16 cellular contexts compared by ENCODE assay signal in genomic region chr22:43889366-43890253, GRCh38. TPM values are rescaled to one million over a fixed set of nuclear protein-coding genes. Genes with fewer than 3 reads are reported as not detected.
A peak's percentile ranks its signal among the peaks of the same experiment; 100 is the strongest.
DNase-seq lines count a peak whose midpoint lies in the region; ATAC-seq and TF ChIP-seq lines count a peak whose summit lies in the region.
"Had no signal": no experiment of that assay in that cellular context is flagged by ENCODE, and none has a peak within 500 bp of the region (broad histone marks: within the 10 kb centered on the region; RNA-seq: fewer than 3 reads in every experiment).

No MANE protein-coding gene starts in this region.

- no peak overlapping the region for H3K4me3 ChIP-seq in PC-3 (ENCODE audit: low read length)
- H3K4me3 ChIP-seq in endodermal cell (ENCODE audit: low read length), result no peak overlapping the region
- no peak overlapping the region for H3K4me3 ChIP-seq in osteoblast (ENCODE audit: insufficient read depth, low read length)

- POLR2A ChIA-PET in PC-3 (lab: Charles Lee; ENCODE audit: unreplicated experiment), result no interaction called here

- intact Hi-C loops in PC-3 (cut with micrococcal nuclease), result no loop called here

- H3K9me3 ChIP-seq in PC-3 (ENCODE audit: low read length) (no peaks in the 10 kb centered on the region), endodermal cell (ENCODE audit: control insufficient read depth, low read length) (no peaks in the 10 kb centered on the region), osteoblast (ENCODE audit: low read depth, low read length) (no peaks in the 10 kb centered on the region)

- H3K9me3 Mint-ChIP-seq in endodermal cell, result no peaks in the 10 kb centered on the region
- H3K9me3 Mint-ChIP-seq: activated CD8-positive, alpha-beta T cell treated with anti-CD3 and anti-CD28 coated beads for 36 hours; activated naive CD4-positive, alpha-beta T cell treated with anti-CD3 and anti-CD28 coated beads, Interleukin-2, amount 50 U/mL, for 24 hours had no signal

- CTCF ChIA-PET in PC-3 (lab: Charles Lee), result no interaction called here

- H3K36me3 Mint-ChIP-seq in endodermal cell (ENCODE audit: low read depth), result no peaks in the 10 kb centered on the region
- H3K36me3 Mint-ChIP-seq: activated naive CD4-positive, alpha-beta T cell treated with anti-CD3 and anti-CD28 coated beads, Interleukin-2, amount 50 U/mL, for 24 hours had no signal

- H3K27me3 ChIP-seq in PC-3 (ENCODE audit: low read length), result peaks cover 27% of the 10 kb centered on the region
- H3K27me3 ChIP-seq in endodermal cell (ENCODE audit: control insufficient read depth, insufficient read depth, low read length, poor library complexity, severe bottlenecking), result peaks cover 38% of the 10 kb centered on the region
- peaks cover 40% of the 10 kb centered on the region for H3K27me3 ChIP-seq in osteoblast (ENCODE audit: insufficient read depth, low read length)

- H4K20me1 ChIP-seq in PC-3 (ENCODE audit: low read length) (no peaks in the 10 kb centered on the region), osteoblast (ENCODE audit: insufficient read depth, low read length) (no peaks in the 10 kb centered on the region)

- no peaks in the 10 kb centered on the region for H3K4me1 Mint-ChIP-seq in endodermal cell
- H3K4me1 Mint-ChIP-seq: activated naive CD4-positive, alpha-beta T cell treated with anti-CD3 and anti-CD28 coated beads, Interleukin-2, amount 50 U/mL, for 24 hours had no signal

- no peak overlapping the region for H3K4me3 Mint-ChIP-seq in endodermal cell
- H3K4me3 Mint-ChIP-seq: activated CD8-positive, alpha-beta T cell treated with anti-CD3 and anti-CD28 coated beads for 36 hours; activated naive CD4-positive, alpha-beta T cell treated with anti-CD3 and anti-CD28 coated beads, Interleukin-2, amount 50 U/mL, for 24 hours had no signal

- no peaks in the 10 kb centered on the region for H3K9me2 ChIP-seq in PC-3 (replicated peaks; ENCODE audit: low read length)

- no peak overlapping the region for H3K9ac ChIP-seq in PC-3 (ENCODE audit: low read length)
- H3K9ac ChIP-seq in endodermal cell (ENCODE audit: extremely low read depth, low read length, poor library complexity, severe bottlenecking), result no peak overlapping the region

- H3K27ac Mint-ChIP-seq in endodermal cell, result no peak overlapping the region
- H3K27ac Mint-ChIP-seq: activated CD8-positive, alpha-beta T cell treated with anti-CD3 and anti-CD28 coated beads for 36 hours; activated naive CD4-positive, alpha-beta T cell treated with anti-CD3 and anti-CD28 coated beads, Interleukin-2, amount 50 U/mL, for 24 hours had no signal

- WGBS in endodermal cell (ENCODE audit: insufficient coverage in 1 of 2, insufficient read length in 1 of 2), 2 experiments, result 82 to 84% methylated on average over 9 to 16 of the region's 16 CpGs

- no peak for ATAC-seq in PC-3
- ATAC-seq: activated CD8-positive, alpha-beta T cell treated with anti-CD3 and anti-CD28 coated beads for 36 hours had no signal

- H3K79me2 ChIP-seq in PC-3 (ENCODE audit: low read length) (no peaks in the 10 kb centered on the region), osteoblast (ENCODE audit: insufficient read depth, low read length) (no peaks in the 10 kb centered on the region)

- no peak overlapping the region for H3K27ac ChIP-seq in PC-3 (ENCODE audit: low read length)
- H3K27ac ChIP-seq in endodermal cell (ENCODE audit: low read depth, low read length), result no peak overlapping the region
- no peak overlapping the region for H3K27ac ChIP-seq in osteoblast (ENCODE audit: low read depth, low read length)

- peaks cover 36% of the 10 kb centered on the region for H3K27me3 Mint-ChIP-seq in endodermal cell (ENCODE audit: insufficient read depth)

- no TSS peak for BruUV-seq in PC-3 (replicated peaks; lab: Mats Ljungman, UMichigan)

- H2AFZ ChIP-seq in PC-3 (ENCODE audit: low read length) (no peak overlapping the region), osteoblast (ENCODE audit: low read length) (no peak overlapping the region)

- TF ChIP-seq CTCF in PC-3 (conservative IDR thresholded peaks at IDR 0.05; ENCODE audit: low read depth, low read length) (peak; percentile 19; the same call in 1 of the 2 replicates), endodermal cell (conservative IDR thresholded peaks at IDR 0.05) (peak; percentile 52), osteoblast (IDR thresholded peaks at IDR 0.05; ENCODE audit: extremely low read depth, low read depth, low read length) (peak; percentile 33)

- no peaks in the 10 kb centered on the region for H3F3A ChIP-seq in PC-3 (ENCODE audit: low read length, unreplicated experiment)

- no peak overlapping the region for H3K4me2 ChIP-seq in PC-3 (ENCODE audit: low read length)
- H3K4me2 ChIP-seq in osteoblast (ENCODE audit: insufficient read depth, low read length), result no peak overlapping the region

- H3K36me3 ChIP-seq in PC-3 (ENCODE audit: low read depth, low read length) (no peaks in the 10 kb centered on the region), endodermal cell (ENCODE audit: control insufficient read depth, insufficient read depth, low read length) (no peaks in the 10 kb centered on the region), osteoblast (ENCODE audit: insufficient read depth, low read length) (no peaks in the 10 kb centered on the region)

- peak; percentile 58 for DNase-seq in ELR (ENCODE audit: low read depth)
- DNase-seq in PC-3, result peak; percentile 19
- peak; percentile 67 for DNase-seq in endodermal cell
- DNase-seq in osteoblast (ENCODE audit: insufficient read length, low spot score, missing footprints), result peak; percentile 87
- no peak for DNase-seq in NCI-H526 treated with DMSO at 0.1 percent for 48 hours (lab: John Stamatoyannopoulos, UW)
- DNase-seq in NCI-H748 treated with DMSO at 0.1 percent for 48 hours (lab: John Stamatoyannopoulos, UW), result no peak
- no peak for DNase-seq in T-helper 1 cell
- no peak for DNase-seq in stimulated activated CD8-positive, alpha-beta memory T cell treated with anti-CD3 and anti-CD28 coated beads, Interleukin-4, amount 100 ng/mL, for 48 hours
- DNase-seq: activated CD8-positive, alpha-beta T cell treated with anti-CD3 and anti-CD28 coated beads for 36 hours; DMS79; NCI-H1417 had no signal

- no peaks in the 10 kb centered on the region for H3K4me1 ChIP-seq in PC-3 (ENCODE audit: insufficient read depth, low read length)
- no peaks in the 10 kb centered on the region for H3K4me1 ChIP-seq in endodermal cell (ENCODE audit: control insufficient read depth, insufficient read depth, low read length)
- no peaks in the 10 kb centered on the region for H3K4me1 ChIP-seq in osteoblast (ENCODE audit: insufficient read depth, low read length)

RNA-seq across cellular contexts. Expression of gene PNPLA5, which starts 2.2 kb away (rescaled TPM):
- total RNA-seq in PC-3 (2014; rRNA removed) (not detected in 2 replicates), endodermal cell (under 1 TPM; 0.68 to 0.73 TPM), osteoblast (not detected in 2 replicates)
- 0.11 TPM for polyA plus RNA-seq in endodermal cell (2013, experiment 1 of 2)
- not detected for polyA plus RNA-seq in endodermal cell (2013, experiment 2 of 2)
- total RNA-seq: activated CD8-positive, alpha-beta T cell treated with anti-CD3 and anti-CD28 coated beads for 36 hours; dermis microvascular lymphatic vessel endothelial cell; mononuclear cell; subcutaneous adipose tissue; T-helper 1 cell treated with Interleukin-12 subunit alpha and Interleukin-12 subunit beta and Interleukin-4 antibody, amounts not matched to agents 30 ng/mL and 1 ng/mL, for 36 hours had no signal

RNA-seq across cellular contexts. Expression of gene SULT4A1, which starts 27.3 kb away (rescaled TPM):
- not detected in 2 replicates for total RNA-seq in PC-3 (2014; rRNA removed)
- 10 to 100 TPM; 11.4 to 12.7 TPM for total RNA-seq in endodermal cell
- polyA plus RNA-seq in endodermal cell (2013, experiment 1 of 2), result 15.4 TPM
- 13.5 TPM for polyA plus RNA-seq in endodermal cell (2013, experiment 2 of 2)
- total RNA-seq in osteoblast, result under 0.01 TPM in 1 of 2 replicates, not detected in the other
- total RNA-seq: activated CD8-positive, alpha-beta T cell treated with anti-CD3 and anti-CD28 coated beads for 36 hours; dermis microvascular lymphatic vessel endothelial cell; mononuclear cell; T-helper 1 cell treated with Interleukin-12 subunit alpha and Interleukin-12 subunit beta and Interleukin-4 antibody, amounts not matched to agents 30 ng/mL and 1 ng/mL, for 36 hours had no signal

RNA-seq across cellular contexts. Expression of gene PNPLA3, which starts 34.0 kb away (rescaled TPM):
- total RNA-seq in PC-3 (2014; rRNA removed), result 0.29 and 0.36 TPM in 2 replicates
- total RNA-seq in endodermal cell, result 10 to 100 TPM; 48.1 to 52.6 TPM
- 30.0 TPM for polyA plus RNA-seq in endodermal cell (2013, experiment 1 of 2)
- 34.4 TPM for polyA plus RNA-seq in endodermal cell (2013, experiment 2 of 2)
- 8.3 and 14.1 TPM in 2 replicates for total RNA-seq in osteoblast
- total RNA-seq: mononuclear cell had no signal

Comparison
In these comparisons a context has a peak if more than half of its experiments do, and no peak if none do; other contexts are left out.
1. DNase-seq: peak in ELR (single experiment), PC-3 (single experiment), endodermal cell (single experiment) and osteoblast (single experiment); none in NCI-H526 treated with DMSO at 0.1 percent for 48 hours (single experiment), NCI-H748 treated with DMSO at 0.1 percent for 48 hours (single experiment), T-helper 1 cell (0 of 5) and stimulated activated CD8-positive, alpha-beta memory T cell treated with anti-CD3 and anti-CD28 coated beads, Interleukin-4, amount 100 ng/mL, for 48 hours (single experiment).
2. RNA of gene SULT4A1, which starts 27.3 kb away (total RNA-seq): 11.4 to 12.7 TPM in endodermal cell; not detected in PC-3 and under 0.01 TPM in osteoblast; every median in the first group is over 10 times any median in the second.
3. Peak in every context shown above with its lines, with median percentiles within 50 percentile points of each other: CTCF ChIP-seq.